ENCODE assay signal across 10 cellular contexts in genomic region chr4:75727073-75727472, GRCh38. TPM values are rescaled to one million over a fixed set of nuclear protein-coding genes. Genes with fewer than 3 reads are reported as not detected.
DNase-seq lines count a peak whose midpoint lies in the region; ATAC-seq and TF ChIP-seq lines count a peak whose summit lies in the region.
"Had no signal": no experiment of that assay in that cellular context is flagged by ENCODE, and none has a peak within 500 bp of the region (broad histone marks: within the 10 kb centered on the region; RNA-seq: fewer than 3 reads in every experiment).

No MANE protein-coding gene starts in this region.

- H3K4me2 ChIP-seq in SK-N-SH, result peak overlapping the region; percentile 66

- TF ChIP-seq POLR2A in spleen (IDR thresholded peaks at IDR 0.05), result no peak

- in situ Hi-C loops in GM13977 (cut with MboI; ENCODE audit: low pct_unique_long_range_greater_than_20kb, low sequenced_read_pairs, unreplicated experiment), result no loop called here

- POLR2A ChIA-PET in SK-N-SH (lab: Yijun Ruan, JAX), result interaction anchor here (1.2 kb wide), 1 partner anchor 54 kb away, joined by 4 read pairs; the partner anchor contains the start of gene G3BP2

- H3K9ac ChIP-seq in SK-N-SH, result peak overlapping the region; percentile 5; the same call in 1 of the 2 replicates

- intact Hi-C loops in spleen (cut with DNase I; ENCODE audit: low total_unique reads), result no loop called here

- H3K27me3 ChIP-seq in SK-N-SH (ENCODE audit: insufficient read depth) (no peaks in the 10 kb centered on the region), spleen (replicated peaks in 1 of 7) (no peaks in the 10 kb centered on the region)

- no peaks in the 10 kb centered on the region for H3K27me3 Mint-ChIP-seq in T-helper 17 cell

- peaks cover 90% of the 10 kb centered on the region for H3K79me2 ChIP-seq in SK-N-SH (ENCODE audit: insufficient read depth)

- CTCF ChIA-PET in SK-N-SH (lab: Yijun Ruan, JAX), result no interaction called here

- TF ChIP-seq CTCF in SK-N-SH (IDR thresholded peaks at IDR 0.05) (no peak), fibroblast of mammary gland (conservative IDR thresholded peaks at IDR 0.05; ENCODE audit: control insufficient read depth, insufficient read depth, low read depth, low read length) (no peak), spleen (IDR thresholded peaks at IDR 0.05 in 8 of 11, conservative IDR thresholded peaks at IDR 0.05 in 3 of 11) (no peak), GM13977 (IDR thresholded peaks at IDR 0.05; ENCODE audit: extremely low read depth, insufficient read depth, missing control alignments) (no peak)

- peak overlapping the region; percentile 99 for H3K27ac Mint-ChIP-seq in T-helper 17 cell

- peaks cover 3% of the 10 kb centered on the region for H3K36me3 Mint-ChIP-seq in T-helper 17 cell (ENCODE audit: low read depth)

- H3K9me3 ChIP-seq in SK-N-SH (no peaks in the 10 kb centered on the region), T-helper 17 cell (ENCODE audit: control insufficient read depth, low read length, poor library complexity, severe bottlenecking) (no peaks in the 10 kb centered on the region), spleen (no peaks in the 10 kb centered on the region)

- 87% methylated on average over 1 of the region's 1 CpG for WGBS in SK-N-SH (ENCODE audit: low lambda C conversion rate)
- WGBS in spleen, 5 donors, result 60 to 81% (median 76%) methylated on average over 1 of the region's 1 CpG

- no peak for DNase-seq in SK-N-SH
- DNase-seq in T-helper 17 cell, result no peak
- no peak for DNase-seq in fibroblast of mammary gland (ENCODE audit: low read depth)
- DNase-seq in spleen, result no peak
- no peak for DNase-seq in NCI-H2227 (lab: John Stamatoyannopoulos, UW; ENCODE audit: unreplicated experiment)
- no peak for DNase-seq in GM13977 (ENCODE audit: low spot score)
- DNase-seq in stimulated activated CD4-positive, alpha-beta T cell treated with anti-CD3 and anti-CD28 coated beads, Interleukin-2, amount 100 ng/mL, for 24 hours, result no peak

- ATAC-seq in SK-N-SH treated with all-trans-retinoic acid at 6 μM for 48 hours, result no peak
- no peak for ATAC-seq in T-helper 17 cell
- ATAC-seq: Panc1 had no signal

- H3K27ac ChIP-seq in SK-N-SH (ENCODE audit: low read depth in 2 of 2, low read length in 1 of 2) (no peak overlapping the region), spleen (peak overlapping the region in 5 of 8 donors; percentile 5 to 39 (median 17))
- H3K27ac ChIP-seq: 22Rv1 had no signal

- H2AFZ ChIP-seq in SK-N-SH (ENCODE audit: low read depth), result no peak overlapping the region

- H3K4me1 Mint-ChIP-seq in T-helper 17 cell, result peaks cover 43% of the 10 kb centered on the region

- peaks cover 13 to 23% of the 10 kb centered on the region in 2 experiments; a peak in 3 of 4 replicates for H3K4me1 ChIP-seq in SK-N-SH (ENCODE audit: control insufficient read depth in 1 of 2, insufficient read depth in 2 of 2, low read depth in 1 of 2, low read length in 1 of 2)
- H3K4me1 ChIP-seq in spleen, result peaks cover 21 to 88% (median 59%) of the 10 kb centered on the region in 6 donors

- peak overlapping the region in 1 of 2 experiments; percentile 94; a peak in 2 of 4 replicates for H3K4me3 ChIP-seq in SK-N-SH (ENCODE audit: low read depth in 2 of 2, low read length in 1 of 2)
- H3K4me3 ChIP-seq in fibroblast of mammary gland (ENCODE audit: control insufficient read depth, low read depth, low read length), result peak overlapping the region; percentile 98
- peak overlapping the region in 1 of 8 donors; percentile 95 for H3K4me3 ChIP-seq in spleen

- H3K36me3 ChIP-seq in SK-N-SH (replicated peaks in 1 of 2; ENCODE audit: control insufficient read depth in 1 of 2, insufficient read depth in 2 of 2, low read length in 1 of 2) (peaks cover 0 to 7% of the 10 kb centered on the region in 2 experiments), spleen (no peaks in the 10 kb centered on the region)

- peaks cover 6% of the 10 kb centered on the region for H3F3A ChIP-seq in SK-N-SH (replicated peaks; ENCODE audit: insufficient read depth)

- H3K9me2 ChIP-seq in SK-N-SH, result no peaks in the 10 kb centered on the region

- TF ChIP-seq RAD21 in SK-N-SH (IDR thresholded peaks at IDR 0.05; ENCODE audit: low read length), result no peak

- H3K4me3 Mint-ChIP-seq in T-helper 17 cell, result peak overlapping the region; percentile 100

- TF ChIP-seq EP300 in SK-N-SH (IDR thresholded peaks at IDR 0.05; ENCODE audit: borderline replicate concordance in 1 of 2, low read depth in 1 of 2, low read length in 1 of 2), result no peak

- H4K20me1 ChIP-seq in SK-N-SH (ENCODE audit: insufficient read depth), result peaks cover 34% of the 10 kb centered on the region

TF ChIP-seq in SK-N-SH, 30 proteins besides CTCF, POLR2A, EP300 and RAD21:
- TF ChIP-seq GATA2 (CRISPR knock-in tag; IDR thresholded peaks at IDR 0.05), result no peak
- no peak for TF ChIP-seq RXRA (IDR thresholded peaks at IDR 0.05; ENCODE audit: borderline replicate concordance, low read depth)
- no peak for TF ChIP-seq MXI1 (IDR thresholded peaks at IDR 0.05; ENCODE audit: low read depth, low read length)
- no peak for TF ChIP-seq JUND (IDR thresholded peaks at IDR 0.05)
- TF ChIP-seq FOXM1 (IDR thresholded peaks at IDR 0.05; ENCODE audit: low read depth), result no peak
- no peak for TF ChIP-seq FOSL2 (IDR thresholded peaks at IDR 0.05; ENCODE audit: borderline replicate concordance, low read depth)
- TF ChIP-seq ELF1 (IDR thresholded peaks at IDR 0.05), result no peak
- TF ChIP-seq USF1 (IDR thresholded peaks at IDR 0.05; ENCODE audit: borderline replicate concordance, low read depth), result no peak
- no peak for TF ChIP-seq FOXJ3 (CRISPR knock-in tag; IDR thresholded peaks at IDR 0.05)
- no peak for TF ChIP-seq YY1 (IDR thresholded peaks at IDR 0.05; ENCODE audit: low read depth)
- TF ChIP-seq CHD2 (IDR thresholded peaks at IDR 0.05; ENCODE audit: low read length, partially characterized antibody), result no peak
- TF ChIP-seq NFIC (IDR thresholded peaks at IDR 0.05; ENCODE audit: borderline replicate concordance), result no peak
- TF ChIP-seq TEAD4 (IDR thresholded peaks at IDR 0.05; ENCODE audit: borderline replicate concordance, insufficient read depth), result no peak

TF ChIP-seq in SK-N-SH treated with all-trans-retinoic acid at 6 μM for 48 hours, 23 proteins besides CTCF, POLR2A, EP300 and RAD21 (continues in another document):
- TF ChIP-seq POU6F1 (CRISPR knock-in tag; IDR thresholded peaks at IDR 0.05; ENCODE audit: borderline replicate concordance, low read depth) (no peak), CSRNP3 (CRISPR knock-in tag; IDR thresholded peaks at IDR 0.05) (no peak), ARNTL (CRISPR knock-in tag; IDR thresholded peaks at IDR 0.05; ENCODE audit: borderline replicate concordance, low read depth) (no peak), ZNF8 (CRISPR knock-in tag; IDR thresholded peaks at IDR 0.05) (no peak), ZNF70 (CRISPR knock-in tag; IDR thresholded peaks at IDR 0.05) (no peak)

RNA-seq across cellular contexts. Expression of gene USO1, which starts 2.7 kb away (rescaled TPM):
- polyA plus RNA-seq in SK-N-SH (2012; rRNA removed) (25.6 and 38.8 TPM in 2 replicates), spleen (10 to 100 TPM; 16.4 to 20.6 (median 19.3) TPM)
- 41.4 and 46.9 TPM in 2 replicates for polyA plus RNA-seq in SK-N-SH (2012; cell fraction: cytosol; rRNA removed)
- 13.3 and 32.7 TPM in 2 replicates for polyA plus RNA-seq in SK-N-SH (2012; cell fraction: nucleus; rRNA removed)
- total RNA-seq in T-helper 17 cell (10 to 100 TPM; 24.0 to 27.8 TPM), spleen (10 to 100 TPM; 42.9 to 64.8 (median 51.9) TPM)

RNA-seq across cellular contexts. Expression of gene G3BP2, which starts 53.9 kb away (rescaled TPM):
- polyA plus RNA-seq in SK-N-SH (2012; rRNA removed) (35.9 and 50.1 TPM in 2 replicates), spleen (10 to 100 TPM; 15.2 to 31.9 (median 19.9) TPM)
- 61.6 and 66.2 TPM in 2 replicates for polyA plus RNA-seq in SK-N-SH (2012; cell fraction: cytosol; rRNA removed)
- 16.0 and 32.9 TPM in 2 replicates for polyA plus RNA-seq in SK-N-SH (2012; cell fraction: nucleus; rRNA removed)
- total RNA-seq in T-helper 17 cell (100 to 1,000 TPM; 323 to 339 TPM), spleen (100 to 1,000 TPM in 5 of 7 donors, 10 to 100 TPM in 2; 90.8 to 113 (median 106) TPM)

Comparison
In these comparisons a context has a peak if more than half of its experiments do, and no peak if none do; other contexts are left out.
1. H3K27ac ChIP-seq: peak in spleen (5 of 8); none in SK-N-SH (0 of 2).